In genomic region chr3:188712257-188712924, GRCh38 we compare ENCODE assay signal across 10 cellular contexts.
DNase-seq lines count a peak whose midpoint lies in the region; ATAC-seq and TF ChIP-seq lines count a peak whose summit lies in the region.
"Had no signal": no experiment of that assay in that cellular context is flagged by ENCODE, and none has a peak within 500 bp of the region (broad histone marks: within the 10 kb centered on the region; RNA-seq: fewer than 3 reads in every experiment).

No MANE protein-coding gene starts in this region.

- H3K9ac ChIP-seq in rectal smooth muscle tissue (ENCODE audit: low read length) = no peak overlapping the region

- H3K4me3 ChIP-seq in RWPE2 (ENCODE audit: severe bottlenecking) (no peak overlapping the region), rectal smooth muscle tissue (ENCODE audit: low read length) (no peak overlapping the region)

- H3K27me3 ChIP-seq in RWPE2 (ENCODE audit: insufficient read depth, poor library complexity, severe bottlenecking) = no peaks in the 10 kb centered on the region
- no peaks in the 10 kb centered on the region for H3K27me3 ChIP-seq in rectal smooth muscle tissue (ENCODE audit: control insufficient read depth, insufficient read depth, low read length)

- H3K4me1 ChIP-seq in RWPE2 (ENCODE audit: insufficient read depth, poor library complexity, severe bottlenecking) = no peaks in the 10 kb centered on the region
- H3K4me1 ChIP-seq in rectal smooth muscle tissue (ENCODE audit: control insufficient read depth, insufficient read depth, low read length) = peaks cover 10% of the 10 kb centered on the region

- peak; percentile 56 for ATAC-seq in RWPE2 (ENCODE audit: low read depth)
- no peak for ATAC-seq in HG03571 (IDR thresholded peaks at IDR 0.05; ENCODE audit: unreplicated experiment)

- no peaks in the 10 kb centered on the region for H3K36me3 ChIP-seq in RWPE2 (ENCODE audit: low read depth)
- no peaks in the 10 kb centered on the region for H3K36me3 ChIP-seq in rectal smooth muscle tissue (ENCODE audit: control insufficient read depth, insufficient read depth, low read length)

- H3K27ac ChIP-seq in RWPE2 (ENCODE audit: poor library complexity, severe bottlenecking) (no peak overlapping the region), rectal smooth muscle tissue (ENCODE audit: low read depth, low read length) (peak overlapping the region; percentile 70)

- H3K9me3 ChIP-seq in RWPE2 (ENCODE audit: severe bottlenecking) = no peaks in the 10 kb centered on the region

- intact Hi-C loops in posterior vena cava (cut with DNase I) = no loop called here

- TF ChIP-seq CTCF in RWPE2 (IDR thresholded peaks at IDR 0.05; ENCODE audit: poor library complexity, severe bottlenecking) = no peak
- TF ChIP-seq CTCF in GM20000 (IDR thresholded peaks at IDR 0.05; ENCODE audit: extremely low read depth, missing control alignments) = no peak

- peak; percentile 76 for DNase-seq in GDM1 (lab: John Stamatoyannopoulos, UW)
- DNase-seq in RWPE2 (ENCODE audit: low spot score) = no peak
- peak; percentile 66 for DNase-seq in fibroblast of the conjunctiva (ENCODE audit: low read depth)
- no peak for DNase-seq in SW 1271 (lab: John Stamatoyannopoulos, UW)
- DNase-seq in posterior vena cava (ENCODE audit: low spot score) = no peak
- no peak for DNase-seq in GM20000 (ENCODE audit: low spot score)
- DNase-seq: activated CD4-positive, alpha-beta T cell treated with anti-CD3 and anti-CD28 coated beads for 48 hours; NCI-H2081 treated with DMSO at 0.1 percent for 48 hours had no signal

Comparison
In these comparisons a context has a peak if more than half of its experiments do, and no peak if none do; other contexts are left out.
1. DNase-seq: peak in GDM1 (single experiment) and fibroblast of the conjunctiva (single experiment); none in RWPE2 (single experiment), SW 1271 (0 of 2), posterior vena cava (single experiment) and GM20000 (single experiment).